ENCODE assay signal across 30 cellular contexts in the genomic region with DNA sequence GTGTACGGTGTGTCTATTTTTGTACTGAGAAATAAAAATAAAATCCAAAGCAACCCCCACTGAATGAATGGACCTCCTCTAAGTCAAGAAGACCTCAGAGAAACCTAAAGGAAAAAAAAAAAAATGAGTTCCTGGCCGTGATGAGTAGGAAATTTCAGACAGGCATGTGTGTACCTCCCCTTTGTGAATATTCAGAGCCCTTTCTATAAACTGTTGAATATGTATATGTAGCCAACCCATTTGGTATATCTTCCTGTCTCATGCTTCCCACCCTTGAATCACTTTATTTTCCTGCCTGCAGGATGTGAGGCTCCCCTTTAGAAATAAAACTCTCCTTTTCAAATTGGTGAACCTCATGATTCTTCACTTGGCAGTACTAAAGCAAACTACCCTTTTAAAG.
"Had no signal": no experiment of that assay in that cellular context is flagged by ENCODE, and none has a peak within 500 bp of the region (broad histone marks: within the 10 kb centered on the region; RNA-seq: fewer than 3 reads in every experiment).

No MANE protein-coding gene starts in this region.

- ATAC-seq: activated naive CD4-positive, alpha-beta T cell treated with anti-CD3 and anti-CD28 coated beads, Interleukin-2, amount 50 U/mL, for 72 hours; activated T-cell treated with anti-CD3 and anti-CD28 coated beads, Interleukin-2, amount 50 U/mL, for 72 hours; esophagus mucosa had no signal

- H3K36me3 Mint-ChIP-seq: activated naive CD4-positive, alpha-beta T cell treated with anti-CD3 and anti-CD28 coated beads, Interleukin-2, amount 10 ng/mL, durations not matched to agents 7 days and 5 days; activated naive CD4-positive, alpha-beta T cell treated with anti-CD3 and anti-CD28 coated beads, Interleukin-2, amount 50 U/mL, for 72 hours; activated naive CD8-positive, alpha-beta T cell treated with anti-CD3 and anti-CD28 coated beads, Interleukin-2, amount 10 ng/mL, durations not matched to agents 7 days and 5 days; brain had no signal

- H3K27me3 Mint-ChIP-seq: activated CD4-positive, alpha-beta memory T cell treated with anti-CD3 and anti-CD28 coated beads, Interleukin-2, amount 10 ng/mL, durations not matched to agents 7 days and 5 days; activated CD4-positive, alpha-beta T cell treated with anti-CD3 and anti-CD28 coated beads, Interleukin-2, amount 10 ng/mL, durations not matched to agents 7 days and 5 days; activated naive CD4-positive, alpha-beta T cell treated with anti-CD3 and anti-CD28 coated beads, Interleukin-2, amount 10 ng/mL, durations not matched to agents 7 days and 5 days; activated naive CD8-positive, alpha-beta T cell treated with anti-CD3 and anti-CD28 coated beads, Interleukin-2, amount 10 ng/mL, durations not matched to agents 7 days and 5 days; activated T-cell treated with anti-CD3 and anti-CD28 coated beads, Interleukin-2, amount 50 U/mL, for 24 hours; dendritic cell treated with granulocyte-macrophage colony-stimulating factor and Interleukin-4, amounts not matched to agents 40 ng/mL and 50 ng/mL, for 4 days had no signal

- H3K9me3 Mint-ChIP-seq: endodermal cell had no signal

- H3K4me3 ChIP-seq: ascending aorta, breast epithelium, cardiac muscle cell, colonic mucosa, dorsolateral prefrontal cortex had no signal

- DNase-seq: activated CD4-positive, alpha-beta memory T cell treated with anti-CD3 and anti-CD28 coated beads, Interleukin-2, amount 10 ng/mL, durations not matched to agents 7 days and 5 days; activated CD4-positive, alpha-beta T cell treated with anti-CD3 and anti-CD28 coated beads for 1 hour; activated CD4-positive, alpha-beta T cell treated with anti-CD3 and anti-CD28 coated beads for 4 hours; activated CD4-positive, alpha-beta T cell treated with anti-CD3 and anti-CD28 coated beads, Interleukin-2, amount 10 ng/mL, durations not matched to agents 7 days and 5 days; activated CD4-positive, alpha-beta T cell treated with anti-CD3 and anti-CD28 coated beads, Interleukin-2, amount 50 U/mL, for 4 hours; activated CD8-positive, alpha-beta memory T cell treated with anti-CD3 and anti-CD28 coated beads, Interleukin-2, amount 50 U/mL, for 48 hours; activated gamma-delta T cell; activated naive CD4-positive, alpha-beta T cell; activated naive CD4-positive, alpha-beta T cell treated with anti-CD3 and anti-CD28 coated beads, Interleukin-2, amount 10 ng/mL, durations not matched to agents 7 days and 5 days; activated naive CD8-positive, alpha-beta T cell treated with anti-CD3 and anti-CD28 coated beads, Interleukin-2, amount 10 ng/mL, durations not matched to agents 7 days and 5 days; activated T-cell treated with anti-CD3 and anti-CD28 coated beads for 4 hours; activated T-cell treated with anti-CD3 and anti-CD28 coated beads, Interleukin-2, amount 50 U/mL, for 24 hours; activated T-cell treated with anti-CD3 and anti-CD28 coated beads, Interleukin-2, amount 50 U/mL, for 72 hours; central memory CD4-positive, alpha-beta T cell; cerebellar nuclear complex; colonic mucosa; dorsolateral prefrontal cortex; effector memory CD4-positive, alpha-beta T cell; endodermal cell; foreskin fibroblast; head of caudate nucleus; hippocampal formation; T-helper 2 cell had no signal

- H3K36me3 ChIP-seq: ascending aorta, breast epithelium, cardiac muscle cell, colonic mucosa had no signal

- H3K4me1 Mint-ChIP-seq: activated CD4-positive, alpha-beta memory T cell treated with anti-CD3 and anti-CD28 coated beads, Interleukin-2, amount 10 ng/mL, durations not matched to agents 7 days and 5 days; activated CD4-positive, alpha-beta T cell treated with anti-CD3 and anti-CD28 coated beads, Interleukin-2, amount 10 ng/mL, durations not matched to agents 7 days and 5 days; activated naive CD4-positive, alpha-beta T cell treated with anti-CD3 and anti-CD28 coated beads, Interleukin-2, amount 10 ng/mL, durations not matched to agents 7 days and 5 days; activated naive CD8-positive, alpha-beta T cell treated with anti-CD3 and anti-CD28 coated beads, Interleukin-2, amount 10 ng/mL, durations not matched to agents 7 days and 5 days; brain had no signal

- H3K27ac Mint-ChIP-seq: activated CD4-positive, alpha-beta memory T cell treated with anti-CD3 and anti-CD28 coated beads, Interleukin-2, amount 10 ng/mL, durations not matched to agents 7 days and 5 days; activated CD4-positive, alpha-beta T cell treated with anti-CD3 and anti-CD28 coated beads, Interleukin-2, amount 10 ng/mL, durations not matched to agents 7 days and 5 days; activated naive CD4-positive, alpha-beta T cell treated with anti-CD3 and anti-CD28 coated beads, Interleukin-2, amount 10 ng/mL, durations not matched to agents 7 days and 5 days; activated naive CD4-positive, alpha-beta T cell treated with anti-CD3 and anti-CD28 coated beads, Interleukin-2, amount 50 U/mL, for 72 hours; activated naive CD8-positive, alpha-beta T cell treated with anti-CD3 and anti-CD28 coated beads, Interleukin-2, amount 10 ng/mL, durations not matched to agents 7 days and 5 days; activated T-cell treated with anti-CD3 and anti-CD28 coated beads, Interleukin-2, amount 50 U/mL, for 24 hours; activated T-cell treated with anti-CD3 and anti-CD28 coated beads, Interleukin-2, amount 50 U/mL, for 72 hours; brain; dendritic cell treated with granulocyte-macrophage colony-stimulating factor and Interleukin-4, amounts not matched to agents 40 ng/mL and 50 ng/mL, for 4 days; endodermal cell had no signal

- H3K4me1 ChIP-seq: ascending aorta, breast epithelium, colonic mucosa had no signal

- H3K4me3 Mint-ChIP-seq: activated CD4-positive, alpha-beta memory T cell treated with anti-CD3 and anti-CD28 coated beads, Interleukin-2, amount 10 ng/mL, durations not matched to agents 7 days and 5 days; activated CD4-positive, alpha-beta T cell treated with anti-CD3 and anti-CD28 coated beads, Interleukin-2, amount 10 ng/mL, durations not matched to agents 7 days and 5 days; activated naive CD4-positive, alpha-beta T cell treated with anti-CD3 and anti-CD28 coated beads, Interleukin-2, amount 10 ng/mL, durations not matched to agents 7 days and 5 days; activated naive CD8-positive, alpha-beta T cell treated with anti-CD3 and anti-CD28 coated beads, Interleukin-2, amount 10 ng/mL, durations not matched to agents 7 days and 5 days; activated T-cell treated with anti-CD3 and anti-CD28 coated beads, Interleukin-2, amount 50 U/mL, for 24 hours; activated T-cell treated with anti-CD3 and anti-CD28 coated beads, Interleukin-2, amount 50 U/mL, for 72 hours; brain; dendritic cell treated with granulocyte-macrophage colony-stimulating factor and Interleukin-4, amounts not matched to agents 40 ng/mL and 50 ng/mL, for 4 days; endodermal cell had no signal

- H3K27me3 ChIP-seq: ascending aorta, breast epithelium, cardiac muscle cell, colonic mucosa, dorsolateral prefrontal cortex had no signal

- H3K27ac ChIP-seq: ascending aorta, breast epithelium, cardiac muscle cell, colonic mucosa, dorsolateral prefrontal cortex had no signal
